21 cellular contexts compared by ENCODE assay signal in genomic region chrX:31280580-31280979, GRCh38.
"Had no signal": no experiment of that assay in that cellular context is flagged by ENCODE, and none has a peak within 500 bp of the region (broad histone marks: within the 10 kb centered on the region; RNA-seq: fewer than 3 reads in every experiment).

No MANE protein-coding gene starts in this region.

- H3K27ac ChIP-seq: adrenal gland, SJSA1 had no signal

- H3K4me1 ChIP-seq: adrenal gland, SJSA1 had no signal

- H3K4me3 ChIP-seq: adrenal gland, SJSA1 had no signal

- ATAC-seq: activated CD8-positive, alpha-beta T cell treated with anti-CD3 and anti-CD28 coated beads, Interleukin-2, amount 10 ng/mL, durations not matched to agents 7 days and 5 days; PC-3; SK-N-SH treated with all-trans-retinoic acid at 6 μM for 48 hours had no signal

- H3K36me3 ChIP-seq: adrenal gland, SJSA1 had no signal

- H3K27me3 ChIP-seq: adrenal gland, SJSA1 had no signal

- DNase-seq: activated CD4-positive, alpha-beta T cell treated with anti-CD3 and anti-CD28 coated beads for 48 hours; activated CD4-positive, alpha-beta T cell treated with anti-CD3 and anti-CD28 coated beads, Interleukin-2, amount 50 U/mL, for 4 hours; activated CD4-positive, CD25-positive, alpha-beta regulatory T cell treated with anti-CD3 and anti-CD28 coated beads, Interleukin-2, amount 50 U/mL, for 72 hours; activated CD8-positive, alpha-beta memory T cell treated with anti-CD3 and anti-CD28 coated beads, Interleukin-2, amount 50 U/mL, for 48 hours; activated CD8-positive, alpha-beta T cell treated with anti-CD3 and anti-CD28 coated beads, Interleukin-2, amount 10 ng/mL, durations not matched to agents 7 days and 5 days; activated naive CD4-positive, alpha-beta T cell treated with anti-CD3 and anti-CD28 coated beads, Interleukin-2, amount 50 U/mL, for 16 hours; activated naive CD8-positive, alpha-beta T cell treated with anti-CD3 and anti-CD28 coated beads, Interleukin-2, amount 10 ng/mL, durations not matched to agents 7 days and 5 days; activated T-cell treated with anti-CD3 and anti-CD28 coated beads, Interleukin-2, amount 50 U/mL, for 1 hour; adrenal gland; anterior cingulate cortex; central memory CD4-positive, alpha-beta T cell; Kasumi-1; NCI-H1048; NCI-H1417; NCI-H2081; NCI-H524; PC-3; SHP77; SW 1271 had no signal

- H3K9me3 ChIP-seq: adrenal gland, SJSA1 had no signal
